ENCODE assay signal across 1 cellular context in the genomic region with DNA sequence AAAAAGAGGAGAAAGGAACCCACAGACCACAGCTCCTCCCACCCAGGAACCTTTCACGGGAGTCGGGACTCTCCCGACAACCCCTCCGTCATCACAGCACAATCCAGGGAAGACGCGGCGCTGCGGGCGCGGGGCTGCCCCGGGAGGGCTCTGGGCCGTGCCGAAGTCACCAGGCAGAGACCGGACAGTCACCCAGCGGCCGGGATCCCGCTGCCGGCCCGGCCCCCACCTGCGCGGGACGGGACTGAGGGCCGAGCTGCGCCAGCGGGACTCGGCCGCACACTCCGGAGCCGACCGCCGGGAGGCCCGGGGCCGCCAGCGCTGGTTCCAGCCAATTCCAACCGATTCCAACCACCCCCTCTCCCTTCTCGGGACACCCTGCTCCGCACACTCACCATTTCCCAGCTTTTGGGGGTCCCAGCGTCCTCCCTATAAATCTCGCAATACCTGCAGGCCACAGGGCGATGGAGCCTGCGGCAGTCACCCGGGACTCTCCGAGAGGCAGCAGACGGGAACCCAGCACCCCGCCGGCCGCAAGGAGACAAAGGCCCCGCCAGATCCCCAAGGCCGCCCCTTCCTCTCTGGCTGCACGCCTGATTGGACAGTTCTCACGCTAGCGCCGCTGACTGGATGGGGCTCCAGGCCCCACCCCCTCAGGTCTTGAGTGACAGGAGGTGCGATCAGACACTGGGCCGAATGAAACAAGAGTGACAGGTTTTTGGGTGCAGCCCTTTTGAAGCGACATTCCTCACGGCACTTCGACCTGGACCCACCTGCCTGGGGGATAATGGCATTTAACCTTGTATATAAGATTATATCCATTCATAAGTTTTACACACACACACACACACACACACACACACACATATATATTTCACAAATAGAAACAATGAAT.
TF ChIP-seq lines count a peak whose summit lies in the region.

Gene ZNF695, minus strand, starts transcription at position 547 of the 895 bp plus-strand sequence. Its CDS starts 149 bp downstream, at position 398.

TF ChIP-seq in HepG2, 621 proteins besides CTCF, POLR2A, EP300 and RAD21 (continued from another document and continues in another):
- peak; percentile 18; the same call in 1 of the 2 replicates for TF ChIP-seq ZSCAN20 (CRISPR knock-in tag; IDR thresholded peaks at IDR 0.05; ENCODE audit: borderline replicate concordance)
- TF ChIP-seq SIX4 (CRISPR knock-in tag; IDR thresholded peaks at IDR 0.05), result 0 out of 2 replicates have a peak, but pooled peaks have one; percentile 15
- peak; percentile 58; the same call in 1 of the 2 replicates for TF ChIP-seq BORCS8-MEF2B (CRISPR knock-in tag; IDR thresholded peaks at IDR 0.05)
- TF ChIP-seq DR1 (CRISPR knock-in tag; IDR thresholded peaks at IDR 0.05), result peak; percentile 47; the same call in 1 of the 2 replicates
- no peak for TF ChIP-seq SP1 (IDR thresholded peaks at IDR 0.05)
- TF ChIP-seq SP1 (CRISPR knock-in tag; IDR thresholded peaks at IDR 0.05), result peak; percentile 89
- peak; percentile 33; the same call in 1 of the 2 replicates for TF ChIP-seq ZNF253 (CRISPR knock-in tag; IDR thresholded peaks at IDR 0.05; ENCODE audit: borderline replicate concordance)
- 0 out of 2 replicates have a peak, but pooled peaks have one; percentile 12 for TF ChIP-seq ELF1 (CRISPR knock-in tag; IDR thresholded peaks at IDR 0.05)
- peak; percentile 82; the same call in 1 of the 2 replicates for TF ChIP-seq ZMYM4 (CRISPR knock-in tag; IDR thresholded peaks at IDR 0.05)
- TF ChIP-seq ZMAT3 (CRISPR knock-in tag; conservative IDR thresholded peaks at IDR 0.05), result peak; percentile 66; the same call in 1 of the 2 replicates
- TF ChIP-seq SKI (IDR thresholded peaks at IDR 0.05; ENCODE audit: partially characterized antibody), result peak; percentile 26
- no peak for TF ChIP-seq FOXP4 (CRISPR knock-in tag; IDR thresholded peaks at IDR 0.05)
- TF ChIP-seq, protein P1, sequence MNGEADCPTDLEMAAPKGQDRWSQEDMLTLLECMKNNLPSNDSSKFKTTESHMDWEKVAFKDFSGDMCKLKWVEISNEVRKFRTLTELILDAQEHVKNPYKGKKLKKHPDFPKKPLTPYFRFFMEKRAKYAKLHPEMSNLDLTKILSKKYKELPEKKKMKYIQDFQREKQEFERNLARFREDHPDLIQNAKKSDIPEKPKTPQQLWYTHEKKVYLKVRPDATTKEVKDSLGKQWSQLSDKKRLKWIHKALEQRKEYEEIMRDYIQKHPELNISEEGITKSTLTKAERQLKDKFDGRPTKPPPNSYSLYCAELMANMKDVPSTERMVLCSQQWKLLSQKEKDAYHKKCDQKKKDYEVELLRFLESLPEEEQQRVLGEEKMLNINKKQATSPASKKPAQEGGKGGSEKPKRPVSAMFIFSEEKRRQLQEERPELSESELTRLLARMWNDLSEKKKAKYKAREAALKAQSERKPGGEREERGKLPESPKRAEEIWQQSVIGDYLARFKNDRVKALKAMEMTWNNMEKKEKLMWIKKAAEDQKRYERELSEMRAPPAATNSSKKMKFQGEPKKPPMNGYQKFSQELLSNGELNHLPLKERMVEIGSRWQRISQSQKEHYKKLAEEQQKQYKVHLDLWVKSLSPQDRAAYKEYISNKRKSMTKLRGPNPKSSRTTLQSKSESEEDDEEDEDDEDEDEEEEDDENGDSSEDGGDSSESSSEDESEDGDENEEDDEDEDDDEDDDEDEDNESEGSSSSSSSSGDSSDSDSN (CRISPR knock-in tag; IDR thresholded peaks at IDR 0.05), result peak; percentile 86
- TF ChIP-seq ZNF235 (CRISPR knock-in tag; IDR thresholded peaks at IDR 0.05; ENCODE audit: borderline replicate concordance), result no peak
- TF ChIP-seq ELF3 (CRISPR knock-in tag; IDR thresholded peaks at IDR 0.05), result peak; percentile 34; the same call in 1 of the 2 replicates
- TF ChIP-seq CBX5 (CRISPR knock-in tag; IDR thresholded peaks at IDR 0.05; ENCODE audit: borderline replicate concordance), result no peak
- peak; percentile 45; the same call in 1 of the 2 replicates for TF ChIP-seq ZSCAN31 (CRISPR knock-in tag; IDR thresholded peaks at IDR 0.05; ENCODE audit: low read depth)
- TF ChIP-seq PPARG (CRISPR knock-in tag; conservative IDR thresholded peaks at IDR 0.05), result 0 out of 2 replicates have a peak, but pooled peaks have one; percentile 26
- TF ChIP-seq RBM39 (IDR thresholded peaks at IDR 0.05; ENCODE audit: low read depth, low read length, poor library complexity, severe bottlenecking), result peak; percentile 53
- TF ChIP-seq ZNF574 (CRISPR knock-in tag; IDR thresholded peaks at IDR 0.05), result peak; percentile 61; the same call in 1 of the 2 replicates
- TF ChIP-seq, protein P2, sequence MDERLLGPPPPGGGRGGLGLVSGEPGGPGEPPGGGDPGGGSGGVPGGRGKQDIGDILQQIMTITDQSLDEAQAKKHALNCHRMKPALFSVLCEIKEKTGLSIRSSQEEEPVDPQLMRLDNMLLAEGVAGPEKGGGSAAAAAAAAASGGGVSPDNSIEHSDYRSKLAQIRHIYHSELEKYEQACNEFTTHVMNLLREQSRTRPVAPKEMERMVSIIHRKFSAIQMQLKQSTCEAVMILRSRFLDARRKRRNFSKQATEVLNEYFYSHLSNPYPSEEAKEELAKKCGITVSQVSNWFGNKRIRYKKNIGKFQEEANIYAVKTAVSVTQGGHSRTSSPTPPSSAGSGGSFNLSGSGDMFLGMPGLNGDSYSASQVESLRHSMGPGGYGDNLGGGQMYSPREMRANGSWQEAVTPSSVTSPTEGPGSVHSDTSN (CRISPR knock-in tag; IDR thresholded peaks at IDR 0.05), result peak; percentile 97
- TF ChIP-seq SAFB2 (CRISPR knock-in tag; IDR thresholded peaks at IDR 0.05; ENCODE audit: borderline replicate concordance, low read depth), result no peak
- peak; percentile 48; the same call in 1 of the 2 replicates for TF ChIP-seq ZFP90 (CRISPR knock-in tag; IDR thresholded peaks at IDR 0.05; ENCODE audit: borderline replicate concordance)
- TF ChIP-seq FOXK2 (IDR thresholded peaks at IDR 0.05), result 0 out of 2 replicates have a peak, but pooled peaks have one; percentile 38
- TF ChIP-seq ZNF704 (CRISPR knock-in tag; IDR thresholded peaks at IDR 0.05; ENCODE audit: borderline replicate concordance), result no peak
- 0 out of 2 replicates have a peak, but pooled peaks have one; percentile 28 for TF ChIP-seq ZNF503 (CRISPR knock-in tag; IDR thresholded peaks at IDR 0.05)
- TF ChIP-seq LCORL (IDR thresholded peaks at IDR 0.05), result peak; percentile 67
- 0 out of 2 replicates have a peak, but pooled peaks have one; percentile 23 for TF ChIP-seq LCORL (CRISPR knock-in tag; IDR thresholded peaks at IDR 0.05)
- peak; percentile 79; the same call in 1 of the 3 replicates for TF ChIP-seq MXI1 (IDR thresholded peaks at IDR 0.05; ENCODE audit: borderline replicate concordance, low read depth, low read length)
- TF ChIP-seq HOXA3 (CRISPR knock-in tag; IDR thresholded peaks at IDR 0.05), result peak; percentile 42
- 0 out of 2 replicates have a peak, but pooled peaks have one; percentile 78 for TF ChIP-seq PCBP1 (IDR thresholded peaks at IDR 0.05; ENCODE audit: borderline replicate concordance, low read depth, low read length)
- peak; percentile 47; the same call in 1 of the 2 replicates for TF ChIP-seq ZNF777 (CRISPR knock-in tag; IDR thresholded peaks at IDR 0.05)
- 0 out of 2 replicates have a peak, but pooled peaks have one; percentile 59 for TF ChIP-seq NFKB2 (CRISPR knock-in tag; IDR thresholded peaks at IDR 0.05; ENCODE audit: borderline replicate concordance)
- peak; percentile 77; the same call in 1 of the 2 replicates for TF ChIP-seq REL (CRISPR knock-in tag; conservative IDR thresholded peaks at IDR 0.05)
- 0 out of 2 replicates have a peak, but pooled peaks have one; percentile 22 for TF ChIP-seq ARNTL (CRISPR knock-in tag; IDR thresholded peaks at IDR 0.05)
- TF ChIP-seq KMT2A (CRISPR knock-in tag; IDR thresholded peaks at IDR 0.05), result peak; percentile 82; the same call in 1 of the 2 replicates
- TF ChIP-seq TFDP2 (CRISPR knock-in tag; IDR thresholded peaks at IDR 0.05), result peak; percentile 97
- 0 out of 2 replicates have a peak, but pooled peaks have one; percentile 6 for TF ChIP-seq HOXA5 (CRISPR knock-in tag; IDR thresholded peaks at IDR 0.05)
- TF ChIP-seq ZSCAN21 (CRISPR knock-in tag; IDR thresholded peaks at IDR 0.05; ENCODE audit: borderline replicate concordance), result 0 out of 2 replicates have a peak, but pooled peaks have one; percentile 25
- peak; percentile 78 for TF ChIP-seq GATAD1 (CRISPR knock-in tag; IDR thresholded peaks at IDR 0.05)
- peak; percentile 50 for TF ChIP-seq GABPA (IDR thresholded peaks at IDR 0.05; ENCODE audit: low read depth, low read length)
- TF ChIP-seq GABPA (CRISPR knock-in tag; IDR thresholded peaks at IDR 0.05; ENCODE audit: low read depth), result peak; percentile 79
- TF ChIP-seq ZNF766 (CRISPR knock-in tag; IDR thresholded peaks at IDR 0.05; ENCODE audit: borderline replicate concordance), result 0 out of 2 replicates have a peak, but pooled peaks have one; percentile 14
- TF ChIP-seq REXO4 (CRISPR knock-in tag; IDR thresholded peaks at IDR 0.05; ENCODE audit: borderline replicate concordance), result 0 out of 2 replicates have a peak, but pooled peaks have one; percentile 31
- TF ChIP-seq AGO2 (optimal IDR thresholded peaks at IDR 0.05; ENCODE audit: low read depth, low read length), result peak; percentile 53
- TF ChIP-seq SNAPC2 (CRISPR knock-in tag; IDR thresholded peaks at IDR 0.05), result peak; percentile 75; the same call in 1 of the 2 replicates
- no peak for TF ChIP-seq ZNF773 (CRISPR knock-in tag; IDR thresholded peaks at IDR 0.05; ENCODE audit: borderline replicate concordance)
- no peak for TF ChIP-seq ZNF124 (CRISPR knock-in tag; IDR thresholded peaks at IDR 0.05)
- TF ChIP-seq SP4 (CRISPR knock-in tag; IDR thresholded peaks at IDR 0.05), result peak; percentile 98
- peak; percentile 89 for TF ChIP-seq E2F5 (CRISPR knock-in tag; conservative IDR thresholded peaks at IDR 0.05)
